In genomic region chr20:44728835-44729342, GRCh38 we compare ENCODE assay signal across 8 cellular contexts. TPM values are rescaled to one million over a fixed set of nuclear protein-coding genes. Genes with fewer than 3 reads are reported as not detected.
DNase-seq lines count a peak whose midpoint lies in the region; ATAC-seq and TF ChIP-seq lines count a peak whose summit lies in the region.

No MANE protein-coding gene starts in this region.

- no peak overlapping the region for H3K4me3 Mint-ChIP-seq in activated T-helper 1 cell treated with anti-CD3 and anti-CD28 coated beads, Interleukin-12 subunit alpha, Interleukin-12 subunit beta, Interleukin-2, Interleukin-4 antibody, amounts not matched to agents 30 ng/mL and 10 ng/mL and 1 ng/mL, durations not matched to agents 14 hours and 24 hours and 36 hours
- no peak overlapping the region for H3K4me3 Mint-ChIP-seq in activated T-cell treated with anti-CD3 and anti-CD28 coated beads, Interleukin-2, amount 50 U/mL, for 72 hours

- no peak for TF ChIP-seq CTCF in upper lobe of left lung (IDR thresholded peaks at IDR 0.05)

- no peaks in the 10 kb centered on the region for H3K9me3 Mint-ChIP-seq in activated T-helper 1 cell treated with anti-CD3 and anti-CD28 coated beads, Interleukin-12 subunit alpha, Interleukin-12 subunit beta, Interleukin-2, Interleukin-4 antibody, amounts not matched to agents 30 ng/mL and 10 ng/mL and 1 ng/mL, durations not matched to agents 14 hours and 24 hours and 36 hours
- no peaks in the 10 kb centered on the region for H3K9me3 Mint-ChIP-seq in activated T-cell treated with anti-CD3 and anti-CD28 coated beads, Interleukin-2, amount 50 U/mL, for 72 hours

- TF ChIP-seq EP300 in upper lobe of left lung (IDR thresholded peaks at IDR 0.05) = peak in 1 of 4 donors; percentile 84

- ATAC-seq in upper lobe of left lung (ENCODE audit: low FRiP score in 2 of 2) = peak; percentile 74 to 90
- no peak for ATAC-seq in activated T-cell treated with anti-CD3 and anti-CD28 coated beads, Interleukin-2, amount 50 U/mL, for 72 hours (replicated peaks in 1 of 2)

- no peak for TF ChIP-seq POLR2A in upper lobe of left lung (IDR thresholded peaks at IDR 0.05)

- no peak overlapping the region for H3K27ac Mint-ChIP-seq in activated T-helper 1 cell treated with anti-CD3 and anti-CD28 coated beads, Interleukin-12 subunit alpha, Interleukin-12 subunit beta, Interleukin-2, Interleukin-4 antibody, amounts not matched to agents 30 ng/mL and 10 ng/mL and 1 ng/mL, durations not matched to agents 14 hours and 24 hours and 36 hours
- no peak overlapping the region for H3K27ac Mint-ChIP-seq in activated T-cell treated with anti-CD3 and anti-CD28 coated beads, Interleukin-2, amount 50 U/mL, for 72 hours

- H3K4me1 ChIP-seq in adipocyte (ENCODE audit: control insufficient read depth, insufficient read depth, low read length) (peaks cover 25% of the 10 kb centered on the region), iPS-20b (ENCODE audit: insufficient read depth, low read length) (peaks cover 10% of the 10 kb centered on the region; the same call in 1 of the 2 replicates), upper lobe of left lung (peaks cover 12 to 19% (median 14%) of the 10 kb centered on the region in 4 donors)

- peaks cover 15% of the 10 kb centered on the region for H3K4me1 Mint-ChIP-seq in activated T-helper 1 cell treated with anti-CD3 and anti-CD28 coated beads, Interleukin-12 subunit alpha, Interleukin-12 subunit beta, Interleukin-2, Interleukin-4 antibody, amounts not matched to agents 30 ng/mL and 10 ng/mL and 1 ng/mL, durations not matched to agents 14 hours and 24 hours and 36 hours (ENCODE audit: low read depth)
- peaks cover 24% of the 10 kb centered on the region for H3K4me1 Mint-ChIP-seq in activated T-cell treated with anti-CD3 and anti-CD28 coated beads, Interleukin-2, amount 50 U/mL, for 72 hours (ENCODE audit: low read depth)

- H3K36me3 ChIP-seq in adipocyte (ENCODE audit: control insufficient read depth, insufficient read depth, low read length, severe bottlenecking) = peaks cover 4% of the 10 kb centered on the region
- no peaks in the 10 kb centered on the region for H3K36me3 ChIP-seq in iPS-20b (ENCODE audit: insufficient read depth, low read depth, low read length)
- no peaks in the 10 kb centered on the region for H3K36me3 ChIP-seq in upper lobe of left lung

- intact Hi-C loops in activated T-helper 1 cell treated with anti-CD3 and anti-CD28 coated beads, Interleukin-12 subunit alpha, Interleukin-12 subunit beta, Interleukin-2, Interleukin-4 antibody, amounts not matched to agents 30 ng/mL and 10 ng/mL and 1 ng/mL, durations not matched to agents 14 hours and 24 hours and 36 hours (cut with micrococcal nuclease) = no loop called here

- no peaks in the 10 kb centered on the region for H3K36me3 Mint-ChIP-seq in activated T-helper 1 cell treated with anti-CD3 and anti-CD28 coated beads, Interleukin-12 subunit alpha, Interleukin-12 subunit beta, Interleukin-2, Interleukin-4 antibody, amounts not matched to agents 30 ng/mL and 10 ng/mL and 1 ng/mL, durations not matched to agents 14 hours and 24 hours and 36 hours (ENCODE audit: low read depth)
- no peaks in the 10 kb centered on the region for H3K36me3 Mint-ChIP-seq in activated T-cell treated with anti-CD3 and anti-CD28 coated beads, Interleukin-2, amount 50 U/mL, for 72 hours (ENCODE audit: insufficient read depth in 2 of 2)

- no peaks in the 10 kb centered on the region for H3K9me3 ChIP-seq in adipocyte (ENCODE audit: control insufficient read depth, low read length)
- no peaks in the 10 kb centered on the region for H3K9me3 ChIP-seq in iPS-20b (ENCODE audit: insufficient read depth, low read depth, low read length)
- H3K9me3 ChIP-seq in upper lobe of left lung = no peaks in the 10 kb centered on the region

- no peak overlapping the region for H3K27ac ChIP-seq in iPS-20b (ENCODE audit: low read length)
- H3K27ac ChIP-seq in upper lobe of left lung = no peak overlapping the region

- WGBS in upper lobe of left lung, 2 donors = 18 to 24% methylated on average over 8 of the region's 8 CpGs

- H3K9ac ChIP-seq in adipocyte (ENCODE audit: low read length) (peak overlapping the region; percentile 51), iPS-20b (ENCODE audit: low read depth, low read length) (peak overlapping the region; percentile 10; the same call in 1 of the 2 replicates)

- DNase-seq in AML-193 (lab: John Stamatoyannopoulos, UW) (peak; percentile 56 to 59), LHCN-M2 (ENCODE audit: low read depth) (peak; percentile 82), adipocyte (ENCODE audit: low read depth) (peak; percentile 97), upper lobe of left lung (peak in 1 of 2 donors; percentile 90), activated gamma-delta T cell (lab: John Stamatoyannopoulos, UW) (no peak)
- DNase-seq in activated T-helper 1 cell treated with anti-CD3 and anti-CD28 coated beads, Interleukin-12 subunit alpha, Interleukin-12 subunit beta, Interleukin-2, Interleukin-4 antibody, amounts not matched to agents 30 ng/mL and 10 ng/mL and 1 ng/mL, durations not matched to agents 14 hours and 24 hours and 36 hours (ENCODE audit: low spot score) = no peak
- no peak for DNase-seq in activated T-cell treated with anti-CD3 and anti-CD28 coated beads, Interleukin-2, amount 50 U/mL, for 72 hours

- H3K4me3 ChIP-seq in adipocyte (ENCODE audit: low read length) (no peak overlapping the region), iPS-20b (ENCODE audit: low read length) (peak overlapping the region; percentile 4; the same call in 1 of the 2 replicates), upper lobe of left lung (no peak overlapping the region)

- peaks cover 2% of the 10 kb centered on the region for H3K27me3 Mint-ChIP-seq in activated T-helper 1 cell treated with anti-CD3 and anti-CD28 coated beads, Interleukin-12 subunit alpha, Interleukin-12 subunit beta, Interleukin-2, Interleukin-4 antibody, amounts not matched to agents 30 ng/mL and 10 ng/mL and 1 ng/mL, durations not matched to agents 14 hours and 24 hours and 36 hours (ENCODE audit: insufficient read depth)
- no peaks in the 10 kb centered on the region for H3K27me3 Mint-ChIP-seq in activated T-cell treated with anti-CD3 and anti-CD28 coated beads, Interleukin-2, amount 50 U/mL, for 72 hours (ENCODE audit: low read depth)

- H3K27me3 ChIP-seq in adipocyte (replicated peaks; ENCODE audit: control insufficient read depth, insufficient read depth, low read length) = no peaks in the 10 kb centered on the region
- no peaks in the 10 kb centered on the region for H3K27me3 ChIP-seq in iPS-20b (ENCODE audit: insufficient read depth, low read length)
- H3K27me3 ChIP-seq in upper lobe of left lung = no peaks in the 10 kb centered on the region

RNA-seq across cellular contexts. Expression of gene CCN5, which starts 13.7 kb away (rescaled TPM):
- total RNA-seq in LHCN-M2 (2014; rRNA removed) (not detected in 2 replicates), upper lobe of left lung (100 to 1,000 TPM in 3 of 6 donors, 10 to 100 TPM in 3; 44.9 to 168 (median 122) TPM)
- 0.05 TPM for polyA plus RNA-seq in LHCN-M2 (2012)
- not detected in 2 replicates for total RNA-seq in activated T-helper 1 cell treated with anti-CD3 and anti-CD28 coated beads, Interleukin-12 subunit alpha, Interleukin-12 subunit beta, Interleukin-2, Interleukin-4 antibody, amounts not matched to agents 30 ng/mL and 10 ng/mL and 1 ng/mL, durations not matched to agents 14 hours and 24 hours and 36 hours
- total RNA-seq in activated T-cell treated with anti-CD3 and anti-CD28 coated beads, Interleukin-2, amount 50 U/mL, for 72 hours = not detected

RNA-seq across cellular contexts. Expression of gene KCNK15, which starts 16.8 kb away (rescaled TPM):
- not detected in 2 replicates for total RNA-seq in LHCN-M2 (2014; rRNA removed)
- not detected for polyA plus RNA-seq in LHCN-M2 (2012)
- total RNA-seq in upper lobe of left lung = 1 to 10 TPM; 1.0 to 2.7 (median 1.7) TPM
- total RNA-seq in activated T-helper 1 cell treated with anti-CD3 and anti-CD28 coated beads, Interleukin-12 subunit alpha, Interleukin-12 subunit beta, Interleukin-2, Interleukin-4 antibody, amounts not matched to agents 30 ng/mL and 10 ng/mL and 1 ng/mL, durations not matched to agents 14 hours and 24 hours and 36 hours = 1.1 TPM in 2 replicates
- under 1 TPM; 0.48 to 0.63 TPM for total RNA-seq in activated T-cell treated with anti-CD3 and anti-CD28 coated beads, Interleukin-2, amount 50 U/mL, for 72 hours

Comparison
In these comparisons a context has a peak if more than half of its experiments do, and no peak if none do; other contexts are left out.
1. DNase-seq: peak in AML-193 (2 of 2), LHCN-M2 (single experiment) and adipocyte (single experiment); none in activated T-helper 1 cell treated with anti-CD3 and anti-CD28 coated beads, Interleukin-12 subunit alpha, Interleukin-12 subunit beta, Interleukin-2, Interleukin-4 antibody, amounts not matched to agents 30 ng/mL and 10 ng/mL and 1 ng/mL, durations not matched to agents 14 hours and 24 hours and 36 hours (single experiment), activated T-cell treated with anti-CD3 and anti-CD28 coated beads, Interleukin-2, amount 50 U/mL, for 72 hours (0 of 2) and activated gamma-delta T cell (single experiment).
2. ATAC-seq: peak in upper lobe of left lung (2 of 2); none in activated T-cell treated with anti-CD3 and anti-CD28 coated beads, Interleukin-2, amount 50 U/mL, for 72 hours (0 of 2).
3. RNA of gene CCN5, which starts 13.7 kb away (total RNA-seq): 44.9 to 168 TPM in upper lobe of left lung; not detected in LHCN-M2, not detected in activated T-helper 1 cell treated with anti-CD3 and anti-CD28 coated beads, Interleukin-12 subunit alpha, Interleukin-12 subunit beta, Interleukin-2, Interleukin-4 antibody, amounts not matched to agents 30 ng/mL and 10 ng/mL and 1 ng/mL, durations not matched to agents 14 hours and 24 hours and 36 hours and not detected in activated T-cell treated with anti-CD3 and anti-CD28 coated beads, Interleukin-2, amount 50 U/mL, for 72 hours; every median in the first group is over 10 times any median in the second.